In the genomic region with DNA sequence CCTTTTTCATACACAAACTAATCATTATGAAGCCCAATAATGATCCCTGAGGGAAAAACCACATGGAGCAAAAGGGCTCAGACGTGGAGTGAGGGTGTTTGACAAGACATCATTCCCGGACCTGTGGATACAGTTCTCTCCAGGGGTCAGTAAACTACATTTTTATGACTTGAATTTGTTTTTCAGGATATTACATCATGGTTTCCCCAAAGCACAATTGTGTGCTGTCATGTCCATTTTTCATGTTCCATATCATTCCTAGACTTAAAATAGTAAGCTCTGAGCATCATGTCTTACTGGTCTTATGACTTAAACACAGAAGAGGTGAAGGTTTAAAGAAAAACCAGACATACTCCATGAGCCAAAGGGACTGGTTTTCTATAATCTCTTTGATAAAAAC, we compare ENCODE assay signal across 26 cellular contexts.
A peak's percentile ranks its signal among the peaks of the same experiment; 100 is the strongest.
DNase-seq lines count a peak whose midpoint lies in the region; ATAC-seq, FAIRE-seq and TF ChIP-seq lines count a peak whose summit lies in the region.
"Had no signal": no experiment of that assay in that cellular context is flagged by ENCODE, and none has a peak within 500 bp of the region (broad histone marks: within the 10 kb centered on the region; RNA-seq: fewer than 3 reads in every experiment).

No MANE protein-coding gene starts in this region.

- TF ChIP-seq CTCF in body of pancreas (IDR thresholded peaks at IDR 0.05) (no peak), fibroblast of the aortic adventitia (IDR thresholded peaks at IDR 0.05; ENCODE audit: insufficient read depth, low read length) (no peak), spleen (IDR thresholded peaks at IDR 0.05 in 8 of 11, conservative IDR thresholded peaks at IDR 0.05 in 3 of 11) (no peak), A673 (conservative IDR thresholded peaks at IDR 0.05; ENCODE audit: low read depth, low read length) (no peak)

- intact Hi-C loops in body of pancreas (cut with DNase I) = no loop called here
- intact Hi-C loops in spleen (cut with DNase I; ENCODE audit: low total_unique reads) = no loop called here
- intact Hi-C loops in A673 (cut with micrococcal nuclease; ENCODE audit: unreplicated experiment) = no loop called here

- peak; percentile 88 for FAIRE-seq in H54 (lab: Jason Lieb, UNC)
- FAIRE-seq: GM12891, GM19239, H1, K562 had no signal

- CTCF ChIA-PET in A673 (lab: Charles Lee) = no interaction called here

- no TSS peak for BruUV-seq in A673 (replicated peaks; lab: Mats Ljungman, UMichigan)

- WGBS in body of pancreas, 2 donors = 44 to 49% methylated on average over 2 of the region's 2 CpGs
- WGBS in spleen, 5 donors = 66 to 73% (median 73%) methylated on average over 2 of the region's 2 CpGs

- H3K9me3 ChIP-seq in body of pancreas (no peaks in the 10 kb centered on the region), spleen (no peaks in the 10 kb centered on the region), A673 (ENCODE audit: low read depth, low read length, poor library complexity, severe bottlenecking) (no peaks in the 10 kb centered on the region)
- H3K9me3 ChIP-seq: upper lobe of left lung had no signal

- POLR2A ChIA-PET in A673 (lab: Charles Lee; ENCODE audit: low non-redundant PET) = no interaction called here

- H3K36me3 ChIP-seq in body of pancreas (replicated peaks in 1 of 2; ENCODE audit: insufficient read depth in 1 of 2, low read depth in 2 of 2) (no peaks in the 10 kb centered on the region), spleen (no peaks in the 10 kb centered on the region), A673 (ENCODE audit: insufficient read depth, low read length, poor library complexity, severe bottlenecking) (no peaks in the 10 kb centered on the region)
- H3K36me3 ChIP-seq: upper lobe of left lung had no signal

- ATAC-seq in body of pancreas (no peak), GM21723 (IDR thresholded peaks at IDR 0.05; ENCODE audit: unreplicated experiment) (no peak)
- ATAC-seq: activated naive CD8-positive, alpha-beta T cell treated with anti-CD3 and anti-CD28 coated beads, Interleukin-2, amount 50 U/mL, for 24 hours; K562; PC-3; stimulated activated naive CD8-positive, alpha-beta T cell treated with anti-CD3 and anti-CD28 coated beads, Interleukin-15, Interleukin-2, amounts not matched to agents 100 U/mL and 50 U/mL, for 24 hours had no signal

- DNase-seq in H54 (ENCODE audit: insufficient read length, low spot score) = no peak
- no peak for DNase-seq in body of pancreas
- DNase-seq in fibroblast of the aortic adventitia (ENCODE audit: low read depth) = peak; percentile 88
- peak; percentile 72 for DNase-seq in pulmonary artery endothelial cell (ENCODE audit: low read depth, low spot score)
- DNase-seq in spleen = no peak
- DNase-seq in nucleus accumbens (lab: John Stamatoyannopoulos, UW) = no peak
- DNase-seq in A673 (ENCODE audit: low spot score) = no peak
- DNase-seq: activated CD4-positive, alpha-beta T cell treated with anti-CD3 and anti-CD28 coated beads, Interleukin-2, amount 10 ng/mL, durations not matched to agents 7 days and 5 days; activated CD8-positive, alpha-beta memory T cell treated with anti-CD3 and anti-CD28 coated beads, Interleukin-2, amount 50 U/mL, for 4 hours; activated effector memory CD4-positive, alpha-beta T cell treated with anti-CD3 and anti-CD28 coated beads, Interleukin-2, amount 50 U/mL, for 16 hours; activated naive CD8-positive, alpha-beta T cell treated with anti-CD3 and anti-CD28 coated beads, Interleukin-2, amount 50 U/mL, for 24 hours; CD4-positive, alpha-beta memory T cell; NCI-H1694; NCI-H226; occipital lobe; PC-3; SHP77 treated with DMSO at 0.1 percent for 48 hours; stimulated activated CD4-positive, alpha-beta T cell treated with anti-CD3 and anti-CD28 coated beads, Interleukin-2, amount 100 ng/mL, for 24 hours; stimulated activated naive CD8-positive, alpha-beta T cell treated with anti-CD3 and anti-CD28 coated beads, Interleukin-15, Interleukin-2, amounts not matched to agents 100 U/mL and 50 U/mL, for 24 hours; upper lobe of left lung had no signal

- TF ChIP-seq POLR2A in H54 (IDR thresholded peaks at IDR 0.05; ENCODE audit: low read depth, low read length) = no peak
- TF ChIP-seq POLR2A in body of pancreas (IDR thresholded peaks at IDR 0.05) = no peak
- no peak for TF ChIP-seq POLR2A in spleen (IDR thresholded peaks at IDR 0.05)

- H3K4me3 ChIP-seq in body of pancreas (no peak overlapping the region), fibroblast of the aortic adventitia (ENCODE audit: low read depth, low read length) (no peak overlapping the region), spleen (no peak overlapping the region), A673 (ENCODE audit: low read depth, low read length, poor library complexity, severe bottlenecking) (no peak overlapping the region)
- H3K4me3 ChIP-seq: K562, lung, upper lobe of left lung had no signal

- peak overlapping the region in 3 of 4 donors; percentile 64 to 86 (median 80) for H3K27ac ChIP-seq in body of pancreas
- peak overlapping the region in 2 of 8 donors; percentile 39 to 67 for H3K27ac ChIP-seq in spleen
- no peak overlapping the region for H3K27ac ChIP-seq in A673 (ENCODE audit: low read depth, low read length, poor library complexity, severe bottlenecking)
- H3K27ac ChIP-seq: upper lobe of left lung had no signal

- no peaks in the 10 kb centered on the region for H3K27me3 ChIP-seq in body of pancreas
- no peaks in the 10 kb centered on the region for H3K27me3 ChIP-seq in spleen (replicated peaks in 1 of 7)
- H3K27me3 ChIP-seq in A673 (replicated peaks; ENCODE audit: insufficient read depth, low read depth, low read length, poor library complexity) = no peaks in the 10 kb centered on the region
- H3K27me3 ChIP-seq: upper lobe of left lung had no signal

- peaks cover 51% of the 10 kb centered on the region for H3K4me1 ChIP-seq in body of pancreas
- peaks cover 0 to 4% (median 0%) of the 10 kb centered on the region in 6 donors for H3K4me1 ChIP-seq in spleen
- no peaks in the 10 kb centered on the region for H3K4me1 ChIP-seq in A673 (ENCODE audit: insufficient read depth, low read length, poor library complexity, severe bottlenecking)
- H3K4me1 ChIP-seq: upper lobe of left lung had no signal

Comparison
In these comparisons a context has a peak if more than half of its experiments do, and no peak if none do; other contexts are left out.
1. DNase-seq: peak in fibroblast of the aortic adventitia (single experiment) and pulmonary artery endothelial cell (single experiment); none in H54 (single experiment), body of pancreas (0 of 4), spleen (single experiment), nucleus accumbens (0 of 56) and A673 (single experiment).